17 cellular contexts compared by ENCODE assay signal in the genomic region with DNA sequence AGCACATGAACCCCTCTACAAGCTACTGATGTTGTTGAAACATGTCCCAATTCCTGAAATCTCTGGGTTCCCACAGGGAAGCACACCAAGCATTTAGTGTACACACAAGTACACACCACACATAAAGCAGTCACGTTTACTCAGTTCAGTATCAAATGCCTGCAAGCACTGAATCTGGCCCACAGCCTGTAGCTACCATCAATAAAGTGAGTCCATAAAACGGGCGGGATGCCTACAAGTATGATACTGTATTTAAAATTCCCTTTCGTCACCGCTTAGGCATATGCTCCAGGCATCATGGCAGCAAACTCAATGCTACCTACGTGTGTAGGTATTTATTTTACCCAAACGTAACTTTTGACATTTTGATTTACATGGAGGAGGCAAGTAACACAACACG. TPM values are rescaled to one million over a fixed set of nuclear protein-coding genes. Genes with fewer than 3 reads are reported as not detected.
DNase-seq lines count a peak whose midpoint lies in the region; ATAC-seq, FAIRE-seq and TF ChIP-seq lines count a peak whose summit lies in the region.
"Had no signal": no experiment of that assay in that cellular context is flagged by ENCODE, and none has a peak within 500 bp of the region (broad histone marks: within the 10 kb centered on the region; RNA-seq: fewer than 3 reads in every experiment).

No MANE protein-coding gene starts in this region.

- no peak for FAIRE-seq in K562 (lab: Jason Lieb, UNC)

- H3K27me3 ChIP-seq in Karpas-422 (ENCODE audit: low read length) (no peaks in the 10 kb centered on the region), K562 (ENCODE audit: control insufficient read depth in 2 of 2, insufficient read depth in 2 of 2, low read length in 2 of 2) (no peaks in the 10 kb centered on the region), tibial nerve (no peaks in the 10 kb centered on the region), esophagus muscularis mucosa (no peaks in the 10 kb centered on the region)
- H3K27me3 ChIP-seq: ovary had no signal

- peaks cover 6% of the 10 kb centered on the region for H3K9me1 ChIP-seq in K562 (ENCODE audit: control insufficient read depth, insufficient read depth, low read length)

- H3K9ac ChIP-seq in Karpas-422 (ENCODE audit: low read length) (0 out of 2 replicates have a peak overlapping the region, but pooled peaks have one; percentile 19), K562 (ENCODE audit: insufficient read depth in 1 of 2, low read depth in 2 of 2, low read length in 2 of 2) (no peak overlapping the region)

- intact Hi-C loops in K562 (cut with micrococcal nuclease) (loop anchor here (5.0 kb wide), 1 partner anchor 113 kb away; no protein-coding TSS in a partner anchor), esophagus muscularis mucosa (cut with DNase I) (loop anchor here (5.0 kb wide), 1 partner anchor 123 kb away; a partner anchor contains a TSS)

- H3K36me3 ChIP-seq in Karpas-422 (ENCODE audit: insufficient read depth, low read length) (peaks cover 15% of the 10 kb centered on the region), K562 (ENCODE audit: control insufficient read depth, insufficient read depth, low read length) (peaks cover 53% of the 10 kb centered on the region), tibial nerve (peaks cover 0 to 21% (median 0%) of the 10 kb centered on the region in 3 donors), esophagus muscularis mucosa (peaks cover 0 to 20% (median 15%) of the 10 kb centered on the region in 4 donors)
- H3K36me3 ChIP-seq: ovary had no signal

- BruUV-seq in K562 (replicated peaks; lab: Mats Ljungman, UMichigan): TSS peak; percentile 50

- no peak for DNase-seq in activated naive CD4-positive, alpha-beta T cell treated with anti-CD3 and anti-CD28 coated beads, Interleukin-2, amount 10 ng/mL, durations not matched to agents 7 days and 5 days
- no peak for DNase-seq in activated naive CD4-positive, alpha-beta T cell (lab: John Stamatoyannopoulos, UW)
- DNase-seq in Karpas-422 (no peak), K562 (ENCODE audit: extremely low read depth in 1 of 4, low spot score in 3 of 4) (no peak), osteocyte (ENCODE audit: extremely low spot score, unreplicated experiment) (no peak), tibial nerve (ENCODE audit: low spot score in 2 of 2) (no peak), esophagus muscularis mucosa (ENCODE audit: extremely low spot score) (no peak)
- DNase-seq: activated CD4-positive, alpha-beta T cell treated with anti-CD3 and anti-CD28 coated beads for 1 hour; KBM-7; NCI-H1105 treated with DMSO at 0.1 percent for 48 hours; NCI-H2171; ovary had no signal

- POLR2A ChIA-PET in K562 (lab: Yijun Ruan, JAX): interaction anchor here (0.6 to 2.7 kb wide), 7 partner anchors 10 to 278 kb away, joined by 3 to 22 read pairs (median 4); a partner anchor contains a TSS

- TF ChIP-seq RAD21 in K562 (CRISPR knock-in tag; conservative IDR thresholded peaks at IDR 0.05 in 1 of 2, IDR thresholded peaks at IDR 0.05 in 1 of 2): no peak

- H3K79me2 ChIP-seq in Karpas-422 (ENCODE audit: low read length): peaks cover 66% of the 10 kb centered on the region
- H3K79me2 ChIP-seq in K562 (ENCODE audit: control insufficient read depth, insufficient read depth, low read length): peaks cover 69% of the 10 kb centered on the region

- H3K4me3 ChIP-seq in Karpas-422 (ENCODE audit: low read length): no peak overlapping the region
- no peak overlapping the region for H3K4me3 ChIP-seq in K562
- no peak overlapping the region for H3K4me3 ChIP-seq in tibial nerve
- H3K4me3 ChIP-seq in esophagus muscularis mucosa: no peak overlapping the region
- H3K4me3 ChIP-seq: coronary artery, ovary had no signal

- CTCF ChIA-PET in activated naive CD4-positive, alpha-beta T cell treated with anti-CD3 and anti-CD28 coated beads, Interleukin-2, amount 10 ng/mL, durations not matched to agents 7 days and 5 days (lab: Charles Lee): interaction anchor here (0.8 to 1.1 kb wide), 2 partner anchors 40 to 243 kb away, joined by 3 read pairs; no protein-coding TSS in a partner anchor
- CTCF ChIA-PET in K562 (lab: Yijun Ruan, JAX; ENCODE audit: low intra/inter-chr PET ratio): interaction anchor here (1.0 kb wide), 1 partner anchor 242 kb away, joined by 4 read pairs; no protein-coding TSS in a partner anchor

- peaks cover 23% of the 10 kb centered on the region for H3K36me3 Mint-ChIP-seq in activated naive CD4-positive, alpha-beta T cell treated with anti-CD3 and anti-CD28 coated beads, Interleukin-2, amount 10 ng/mL, durations not matched to agents 7 days and 5 days
- peaks cover 15% of the 10 kb centered on the region for H3K36me3 Mint-ChIP-seq in osteocyte (ENCODE audit: unreplicated experiment)

- no peaks in the 10 kb centered on the region for H3K27me3 Mint-ChIP-seq in activated naive CD4-positive, alpha-beta T cell treated with anti-CD3 and anti-CD28 coated beads, Interleukin-2, amount 10 ng/mL, durations not matched to agents 7 days and 5 days
- no peaks in the 10 kb centered on the region for H3K27me3 Mint-ChIP-seq in osteocyte (ENCODE audit: unreplicated experiment)
- H3K27me3 Mint-ChIP-seq: memory B cell had no signal

- no peaks in the 10 kb centered on the region for H3K9me3 ChIP-seq in Karpas-422 (ENCODE audit: low read length)
- no peaks in the 10 kb centered on the region for H3K9me3 ChIP-seq in K562 (replicated peaks; ENCODE audit: control insufficient read depth, insufficient read depth, low read depth, low read length)
- no peaks in the 10 kb centered on the region for H3K9me3 ChIP-seq in tibial nerve
- no peaks in the 10 kb centered on the region for H3K9me3 ChIP-seq in esophagus muscularis mucosa
- H3K9me3 ChIP-seq: ovary had no signal

- TF ChIP-seq CTCF in K562 (IDR thresholded peaks at IDR 0.05 in 2 of 3, conservative IDR thresholded peaks at IDR 0.05 in 1 of 3; ENCODE audit: insufficient read depth in 2 of 3, low read depth in 1 of 3, low read length in 3 of 3) (no peak), osteocyte (IDR thresholded peaks at IDR 0.05) (no peak), tibial nerve (IDR thresholded peaks at IDR 0.05) (no peak), esophagus muscularis mucosa (IDR thresholded peaks at IDR 0.05) (no peak)

- no peaks in the 10 kb centered on the region for H3K9me2 ChIP-seq in Karpas-422 (replicated peaks; ENCODE audit: insufficient read depth, low read length)

- H3K27ac ChIP-seq in Karpas-422 (ENCODE audit: low read length): no peak overlapping the region
- no peak overlapping the region for H3K27ac ChIP-seq in K562 (ENCODE audit: extremely low read depth, low read depth, low read length)
- no peak overlapping the region for H3K27ac ChIP-seq in tibial nerve
- H3K27ac ChIP-seq in esophagus muscularis mucosa (replicated peaks in 1 of 4): no peak overlapping the region
- H3K27ac ChIP-seq: coronary artery, epithelial cell of prostate, ovary had no signal

- TF ChIP-seq POLR2A in K562 (conservative IDR thresholded peaks at IDR 0.05) (no peak), tibial nerve (IDR thresholded peaks at IDR 0.05) (no peak), esophagus muscularis mucosa (IDR thresholded peaks at IDR 0.05; ENCODE audit: low read depth) (no peak)

- TF ChIP-seq EP300 in K562 (IDR thresholded peaks at IDR 0.05; ENCODE audit: low read length) (no peak), tibial nerve (IDR thresholded peaks at IDR 0.05) (no peak), esophagus muscularis mucosa (IDR thresholded peaks at IDR 0.05) (no peak)

- peak overlapping the region; percentile 52 for H3K27ac Mint-ChIP-seq in activated naive CD4-positive, alpha-beta T cell treated with anti-CD3 and anti-CD28 coated beads, Interleukin-2, amount 10 ng/mL, durations not matched to agents 7 days and 5 days
- H3K27ac Mint-ChIP-seq in osteocyte (ENCODE audit: unreplicated experiment): no peak overlapping the region
- H3K27ac Mint-ChIP-seq: memory B cell had no signal

- H3K4me2 ChIP-seq in Karpas-422 (ENCODE audit: low read depth, low read length, poor library complexity, severe bottlenecking) (no peak overlapping the region), K562 (ENCODE audit: insufficient read depth, low read length) (peak overlapping the region; percentile 11; the same call in 1 of the 2 replicates)

- H3K4me1 Mint-ChIP-seq in activated naive CD4-positive, alpha-beta T cell treated with anti-CD3 and anti-CD28 coated beads, Interleukin-2, amount 10 ng/mL, durations not matched to agents 7 days and 5 days: peaks cover 60% of the 10 kb centered on the region
- H3K4me1 Mint-ChIP-seq in osteocyte (ENCODE audit: unreplicated experiment): peaks cover 21% of the 10 kb centered on the region

- peak overlapping the region; percentile 93 for H3K4me3 Mint-ChIP-seq in activated naive CD4-positive, alpha-beta T cell treated with anti-CD3 and anti-CD28 coated beads, Interleukin-2, amount 10 ng/mL, durations not matched to agents 7 days and 5 days
- H3K4me3 Mint-ChIP-seq in osteocyte (ENCODE audit: unreplicated experiment): peak overlapping the region; percentile 23
- H3K4me3 Mint-ChIP-seq: memory B cell had no signal

- peaks cover 15% of the 10 kb centered on the region for H4K20me1 ChIP-seq in Karpas-422 (ENCODE audit: insufficient read depth, low read depth, low read length)
- H4K20me1 ChIP-seq in K562 (replicated peaks; ENCODE audit: control insufficient read depth, insufficient read depth, low read length): peaks cover 3% of the 10 kb centered on the region; the same call in 1 of the 2 replicates

- ATAC-seq in K562: no peak
- no peak for ATAC-seq in HG02759 (IDR thresholded peaks at IDR 0.05; ENCODE audit: unreplicated experiment)
- ATAC-seq: Right ventricle myocardium inferior had no signal

- in situ Hi-C loops in K562 (cut with MboI): no loop called here

- no peaks in the 10 kb centered on the region for H3K9me3 Mint-ChIP-seq in activated naive CD4-positive, alpha-beta T cell treated with anti-CD3 and anti-CD28 coated beads, Interleukin-2, amount 10 ng/mL, durations not matched to agents 7 days and 5 days
- no peaks in the 10 kb centered on the region for H3K9me3 Mint-ChIP-seq in osteocyte (ENCODE audit: unreplicated experiment)
- H3K9me3 Mint-ChIP-seq: memory B cell had no signal

- no peak overlapping the region for H2AFZ ChIP-seq in Karpas-422 (ENCODE audit: low read length)
- no peak overlapping the region for H2AFZ ChIP-seq in K562 (ENCODE audit: low read depth, low read length)

- WGBS in K562 (ENCODE audit: insufficient coverage, low coverage, missing lambda C conversion rate): 73% methylated on average over 8 of the region's 8 CpGs
- 79 to 80% methylated on average over 8 of the region's 8 CpGs for WGBS in tibial nerve, 2 donors
- 83% methylated on average over 8 of the region's 8 CpGs for WGBS in esophagus muscularis mucosa

- H3K4me1 ChIP-seq in Karpas-422 (ENCODE audit: low read length) (peaks cover 33% of the 10 kb centered on the region), K562 (replicated peaks in 1 of 2; ENCODE audit: control insufficient read depth in 2 of 2, insufficient read depth in 2 of 2, low read length in 2 of 2) (peaks cover 26 to 37% of the 10 kb centered on the region in 2 experiments), tibial nerve (peaks cover 0 to 18% (median 11%) of the 10 kb centered on the region in 4 donors), esophagus muscularis mucosa (peaks cover 8 to 41% (median 27%) of the 10 kb centered on the region in 4 donors)

RNA-seq across cellular contexts. Expression of a gene that starts 2.3 kb away (rescaled TPM):
- total RNA-seq in Karpas-422 (2014; rRNA removed; shearing (Covaris generic); ENCODE audit: low replicate concordance): 14.6 and 46.4 TPM in 2 replicates
- 41.5 and 88.6 TPM in 2 replicates for total RNA-seq in K562 (2011; cell fraction: chromatin; rRNA removed; ENCODE audit: low replicate concordance)
- 39.7 and 42.5 TPM in 2 replicates for total RNA-seq in K562 (2011; cell fraction: nucleolus; rRNA removed)
- 23.8 and 31.0 TPM in 2 replicates for total RNA-seq in K562 (2011; cell fraction: nucleoplasm; rRNA removed)
- total RNA-seq in K562 (2014; rRNA removed): 53.9 and 65.3 TPM in 2 replicates
- 13.1 and 16.0 TPM in 2 replicates for total RNA-seq in K562 (2014; rRNA removed; fragmentation: Illumina TruSeq; extraction: Trizol)
- 28.1 and 28.6 TPM in 2 replicates for total RNA-seq in K562 (2015; rRNA removed; fragmentation: Illumina TruSeq; extraction: Trizol)
- 49.9 and 58.0 TPM in 2 replicates for total RNA-seq in K562 (2021)
- polyA plus RNA-seq in K562 (2011; rRNA removed): 7.4 and 13.0 TPM in 2 replicates
- 13.6 and 26.9 TPM in 2 replicates for polyA plus RNA-seq in K562 (2011; cell fraction: cytosol; rRNA removed)
- polyA plus RNA-seq in K562 (2011; cell fraction: nucleus; rRNA removed): 20.6 and 36.7 TPM in 2 replicates
- 26.0 and 33.9 TPM in 2 replicates for polyA plus RNA-seq in K562 (2012)
- polyA plus RNA-seq in K562 (2014; fragmentation: Illumina TruSeq; extraction: Trizol): 25.9 and 36.3 TPM in 2 replicates
- polyA plus RNA-seq in K562 (2014; fragmentation: Nextera tagmentation; extraction: Ambion mirVana): under 1 TPM; 0.42 to 0.77 TPM
- polyA plus RNA-seq in K562 (2014; rRNA removed): 36.8 and 40.5 TPM in 2 replicates
- 9.0 and 13.1 TPM in 2 replicates for polyA minus RNA-seq in K562 (2011; rRNA and poly(A)+ RNA removed)
- 16.1 and 34.2 TPM in 2 replicates for polyA minus RNA-seq in K562 (2011; cell fraction: cytosol; rRNA and poly(A)+ RNA removed)
- polyA minus RNA-seq in K562 (2011; cell fraction: nucleus; rRNA and poly(A)+ RNA removed): 14.3 and 14.4 TPM in 2 replicates
- 31.5 and 33.0 TPM in 2 replicates for total RNA-seq in osteocyte
- 10 to 100 TPM; 23.4 to 37.1 (median 25.0) TPM for total RNA-seq in tibial nerve
- 10 to 100 TPM; 24.1 to 56.2 (median 44.1) TPM for total RNA-seq in esophagus muscularis mucosa

RNA-seq across cellular contexts. Expression of a gene that starts 20.1 kb away (rescaled TPM):
- 38.1 and 103 TPM in 2 replicates for total RNA-seq in Karpas-422 (2014; rRNA removed; shearing (Covaris generic); ENCODE audit: low replicate concordance)
- 23.4 and 64.3 TPM in 2 replicates for total RNA-seq in K562 (2011; cell fraction: chromatin; rRNA removed; ENCODE audit: low replicate concordance)
- 75.9 and 80.4 TPM in 2 replicates for total RNA-seq in K562 (2011; cell fraction: nucleolus; rRNA removed)
- 40.5 and 50.3 TPM in 2 replicates for total RNA-seq in K562 (2011; cell fraction: nucleoplasm; rRNA removed)
- total RNA-seq in K562 (2014; rRNA removed) (323 and 344 TPM in 2 replicates), K562 (2014; rRNA removed; fragmentation: Illumina TruSeq; extraction: Trizol) (54.8 and 63.1 TPM in 2 replicates), K562 (2015; rRNA removed; fragmentation: Illumina TruSeq; extraction: Trizol) (157 and 167 TPM in 2 replicates), K562 (2021) (175 and 183 TPM in 2 replicates), osteocyte (71.7 and 74.3 TPM in 2 replicates), tibial nerve (10 to 100 TPM; 45.1 to 79.5 (median 65.3) TPM), esophagus muscularis mucosa (10 to 100 TPM; 53.6 to 93.8 (median 69.5) TPM)
- polyA plus RNA-seq in K562 (2011; rRNA removed) (152 and 181 TPM in 2 replicates), K562 (2014; fragmentation: Illumina TruSeq; extraction: Trizol) (219 and 232 TPM in 2 replicates), K562 (2014; fragmentation: Nextera tagmentation; extraction: Ambion mirVana) (10 to 100 TPM in 1 of 2 experiments, 1 to 10 TPM in 1; 2.5 to 22.9 TPM), K562 (2014; rRNA removed) (306 and 314 TPM in 2 replicates)
- 215 and 452 TPM in 2 replicates for polyA plus RNA-seq in K562 (2011; cell fraction: cytosol; rRNA removed)
- 114 and 165 TPM in 2 replicates for polyA plus RNA-seq in K562 (2011; cell fraction: nucleus; rRNA removed)
- 108 and 172 TPM in 2 replicates for polyA plus RNA-seq in K562 (2012)
- polyA minus RNA-seq in K562 (2011; rRNA and poly(A)+ RNA removed): 49.7 and 74.3 TPM in 2 replicates
- 48.1 and 65.9 TPM in 2 replicates for polyA minus RNA-seq in K562 (2011; cell fraction: cytosol; rRNA and poly(A)+ RNA removed)
- polyA minus RNA-seq in K562 (2011; cell fraction: nucleus; rRNA and poly(A)+ RNA removed): 23.4 and 31.5 TPM in 2 replicates

RNA-seq across cellular contexts. Expression of a gene that starts 31.6 kb away (rescaled TPM):
- 50.0 and 58.1 TPM in 2 replicates for total RNA-seq in Karpas-422 (2014; rRNA removed; shearing (Covaris generic); ENCODE audit: low replicate concordance)
- 56.2 and 231 TPM in 2 replicates for total RNA-seq in K562 (2011; cell fraction: chromatin; rRNA removed; ENCODE audit: low replicate concordance)
- total RNA-seq in K562 (2011; cell fraction: nucleolus; rRNA removed): 229 and 238 TPM in 2 replicates
- total RNA-seq in K562 (2011; cell fraction: nucleoplasm; rRNA removed): 112 and 118 TPM in 2 replicates
- total RNA-seq in K562 (2014; rRNA removed): 43.4 and 66.6 TPM in 2 replicates
- 3.8 and 8.9 TPM in 2 replicates for total RNA-seq in K562 (2014; rRNA removed; fragmentation: Illumina TruSeq; extraction: Trizol)
- 35.9 and 39.3 TPM in 2 replicates for total RNA-seq in K562 (2015; rRNA removed; fragmentation: Illumina TruSeq; extraction: Trizol)
- total RNA-seq in K562 (2021): 49.8 and 50.2 TPM in 2 replicates
- polyA plus RNA-seq in K562 (2011; rRNA removed): 41.7 and 73.2 TPM in 2 replicates
- 113 and 177 TPM in 2 replicates for polyA plus RNA-seq in K562 (2011; cell fraction: cytosol; rRNA removed)
- 157 and 271 TPM in 2 replicates for polyA plus RNA-seq in K562 (2011; cell fraction: nucleus; rRNA removed)
- 62.5 and 85.8 TPM in 2 replicates for polyA plus RNA-seq in K562 (2012)
- polyA plus RNA-seq in K562 (2014; fragmentation: Illumina TruSeq; extraction: Trizol): 20.0 and 53.1 TPM in 2 replicates
- polyA plus RNA-seq in K562 (2014; fragmentation: Nextera tagmentation; extraction: Ambion mirVana): 1 to 10 TPM in 1 of 2 experiments, under 1 TPM in 1; 0.45 to 1.3 TPM
- polyA plus RNA-seq in K562 (2014; rRNA removed): 46.2 and 50.1 TPM in 2 replicates
- 25.0 and 47.0 TPM in 2 replicates for polyA minus RNA-seq in K562 (2011; rRNA and poly(A)+ RNA removed)
- 43.0 and 54.1 TPM in 2 replicates for polyA minus RNA-seq in K562 (2011; cell fraction: cytosol; rRNA and poly(A)+ RNA removed)
- 40.1 and 42.9 TPM in 2 replicates for polyA minus RNA-seq in K562 (2011; cell fraction: nucleus; rRNA and poly(A)+ RNA removed)
- 59.3 and 61.6 TPM in 2 replicates for total RNA-seq in osteocyte
- 10 to 100 TPM; 22.7 to 69.3 (median 36.7) TPM for total RNA-seq in tibial nerve
- total RNA-seq in esophagus muscularis mucosa: 10 to 100 TPM; 32.8 to 53.5 (median 46.3) TPM

RNA-seq across cellular contexts. Expression of a gene that starts 46.8 kb away (rescaled TPM):
- total RNA-seq in Karpas-422 (2014; rRNA removed; shearing (Covaris generic); ENCODE audit: low replicate concordance): 102 and 190 TPM in 2 replicates
- 39.0 and 108 TPM in 2 replicates for total RNA-seq in K562 (2011; cell fraction: chromatin; rRNA removed; ENCODE audit: low replicate concordance)
- total RNA-seq in K562 (2011; cell fraction: nucleolus; rRNA removed): 83.4 and 88.0 TPM in 2 replicates
- 67.1 and 101 TPM in 2 replicates for total RNA-seq in K562 (2011; cell fraction: nucleoplasm; rRNA removed)
- 211 and 255 TPM in 2 replicates for total RNA-seq in K562 (2014; rRNA removed)
- total RNA-seq in K562 (2014; rRNA removed; fragmentation: Illumina TruSeq; extraction: Trizol): 50.2 and 61.5 TPM in 2 replicates
- 145 and 151 TPM in 2 replicates for total RNA-seq in K562 (2015; rRNA removed; fragmentation: Illumina TruSeq; extraction: Trizol)
- total RNA-seq in K562 (2021): 189 and 206 TPM in 2 replicates
- 139 and 160 TPM in 2 replicates for polyA plus RNA-seq in K562 (2011; rRNA removed)
- 277 and 663 TPM in 2 replicates for polyA plus RNA-seq in K562 (2011; cell fraction: cytosol; rRNA removed)
- 165 and 221 TPM in 2 replicates for polyA plus RNA-seq in K562 (2011; cell fraction: nucleus; rRNA removed)
- polyA plus RNA-seq in K562 (2012): 211 and 279 TPM in 2 replicates
- polyA plus RNA-seq in K562 (2014; fragmentation: Illumina TruSeq; extraction: Trizol): 135 and 223 TPM in 2 replicates
- 10 to 100 TPM; 15.4 to 17.5 TPM for polyA plus RNA-seq in K562 (2014; fragmentation: Nextera tagmentation; extraction: Ambion mirVana)
- polyA plus RNA-seq in K562 (2014; rRNA removed): 264 and 339 TPM in 2 replicates
- polyA minus RNA-seq in K562 (2011; rRNA and poly(A)+ RNA removed): 23.2 and 37.8 TPM in 2 replicates
- 60.9 and 70.8 TPM in 2 replicates for polyA minus RNA-seq in K562 (2011; cell fraction: cytosol; rRNA and poly(A)+ RNA removed)
- polyA minus RNA-seq in K562 (2011; cell fraction: nucleus; rRNA and poly(A)+ RNA removed): 32.2 and 35.7 TPM in 2 replicates
- total RNA-seq in osteocyte: 148 and 157 TPM in 2 replicates
- 10 to 100 TPM; 26.7 to 99.6 (median 47.8) TPM for total RNA-seq in tibial nerve
- 100 to 1,000 TPM; 114 to 158 (median 124) TPM for total RNA-seq in esophagus muscularis mucosa

RNA-seq across cellular contexts. Expression of a gene that starts 51.5 kb away (rescaled TPM):
- 5.3 and 10.4 TPM in 2 replicates for total RNA-seq in Karpas-422 (2014; rRNA removed; shearing (Covaris generic); ENCODE audit: low replicate concordance)
- total RNA-seq in K562 (2011; cell fraction: chromatin; rRNA removed; ENCODE audit: low replicate concordance): 27.0 and 84.4 TPM in 2 replicates
- 49.9 and 50.8 TPM in 2 replicates for total RNA-seq in K562 (2011; cell fraction: nucleolus; rRNA removed)
- total RNA-seq in K562 (2011; cell fraction: nucleoplasm; rRNA removed): 40.5 and 41.6 TPM in 2 replicates
- total RNA-seq in K562 (2014; rRNA removed) (16.8 and 18.4 TPM in 2 replicates), K562 (2014; rRNA removed; fragmentation: Illumina TruSeq; extraction: Trizol) (3.2 and 5.6 TPM in 2 replicates), K562 (2015; rRNA removed; fragmentation: Illumina TruSeq; extraction: Trizol) (10.3 and 10.6 TPM in 2 replicates), K562 (2021) (22.9 and 23.1 TPM in 2 replicates), osteocyte (23.4 and 23.9 TPM in 2 replicates), tibial nerve (10 to 100 TPM; 20.3 to 68.4 (median 33.6) TPM), esophagus muscularis mucosa (10 to 100 TPM; 11.8 to 18.3 (median 17.4) TPM)
- polyA plus RNA-seq in K562 (2011; rRNA removed) (13.9 and 21.6 TPM in 2 replicates), K562 (2014; fragmentation: Illumina TruSeq; extraction: Trizol) (6.9 and 13.4 TPM in 2 replicates), K562 (2014; fragmentation: Nextera tagmentation; extraction: Ambion mirVana) (1 to 10 TPM; 1.0 to 2.1 TPM), K562 (2014; rRNA removed) (31.9 and 33.1 TPM in 2 replicates)
- polyA plus RNA-seq in K562 (2011; cell fraction: cytosol; rRNA removed): 22.5 and 45.9 TPM in 2 replicates
- 71.0 and 103 TPM in 2 replicates for polyA plus RNA-seq in K562 (2011; cell fraction: nucleus; rRNA removed)
- 18.3 and 22.5 TPM in 2 replicates for polyA plus RNA-seq in K562 (2012)
- 1.9 and 3.6 TPM in 2 replicates for polyA minus RNA-seq in K562 (2011; rRNA and poly(A)+ RNA removed)
- polyA minus RNA-seq in K562 (2011; cell fraction: cytosol; rRNA and poly(A)+ RNA removed): 7.8 and 10.6 TPM in 2 replicates
- 10.1 and 11.2 TPM in 2 replicates for polyA minus RNA-seq in K562 (2011; cell fraction: nucleus; rRNA and poly(A)+ RNA removed)
